In the genomic region with DNA sequence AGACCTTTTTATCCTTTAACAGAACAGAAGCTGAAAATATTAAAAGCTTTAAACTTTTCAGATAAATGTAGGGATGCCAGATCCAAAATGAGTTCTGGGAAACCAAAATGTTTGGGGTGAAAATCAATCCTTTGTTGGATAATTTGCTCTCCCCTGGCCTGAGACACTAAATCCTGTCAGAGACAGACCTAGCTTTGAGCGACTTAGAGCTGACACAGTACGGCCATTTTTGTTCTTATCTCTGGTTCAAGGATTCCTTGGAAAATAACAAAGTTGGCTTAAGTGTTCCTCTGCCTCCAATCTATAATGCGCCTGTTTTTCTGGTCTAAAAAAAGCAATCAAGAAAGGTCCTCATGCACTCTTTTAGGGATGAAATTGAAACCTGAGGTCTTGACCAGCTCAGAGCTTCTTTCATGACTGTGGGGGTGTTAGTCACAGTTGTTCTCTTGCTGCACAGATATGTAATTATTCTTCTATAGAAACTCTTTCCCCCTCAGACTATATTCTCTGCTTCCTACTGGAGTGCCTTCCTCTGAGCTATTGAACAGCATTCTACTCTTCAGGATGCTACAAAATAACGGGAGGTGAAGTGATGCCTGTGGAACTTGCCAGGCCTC, we compare ENCODE assay signal across 29 cellular contexts. TPM values are rescaled to one million over a fixed set of nuclear protein-coding genes. Genes with fewer than 3 reads are reported as not detected.
A peak's percentile ranks its signal among the peaks of the same experiment; 100 is the strongest.
DNase-seq lines count a peak whose midpoint lies in the region; ATAC-seq, FAIRE-seq and TF ChIP-seq lines count a peak whose summit lies in the region.
"Had no signal": no experiment of that assay in that cellular context is flagged by ENCODE, and none has a peak within 500 bp of the region (broad histone marks: within the 10 kb centered on the region; RNA-seq: fewer than 3 reads in every experiment).

No MANE protein-coding gene starts in this region.

- dilution Hi-C loops in IMR-90 (cut with HindIII; ENCODE audit: low sequenced_read_pairs, unreplicated experiment) = no loop called here

- H3K36me3 ChIP-seq in HepG2 (replicated peaks in 1 of 2; ENCODE audit: control insufficient read depth in 1 of 2, insufficient read depth in 2 of 2, low read length in 2 of 2) (no peaks in the 10 kb centered on the region), right lobe of liver (no peaks in the 10 kb centered on the region), IMR-90 (ENCODE audit: control insufficient read depth, insufficient read depth, low read length) (no peaks in the 10 kb centered on the region), hepatocyte (replicated peaks; ENCODE audit: insufficient read depth, low read depth) (no peaks in the 10 kb centered on the region), small intestine (ENCODE audit: control insufficient read depth in 2 of 2, insufficient read depth in 2 of 2, low read length in 2 of 2) (no peaks in the 10 kb centered on the region)
- H3K36me3 ChIP-seq: gastrocnemius medialis had no signal

- H3K9me3 ChIP-seq in HepG2 (ENCODE audit: low read length) (no peaks in the 10 kb centered on the region), right lobe of liver (no peaks in the 10 kb centered on the region), IMR-90 (ENCODE audit: control insufficient read depth, insufficient read depth, low read length) (no peaks in the 10 kb centered on the region), hepatocyte (ENCODE audit: low read depth) (no peaks in the 10 kb centered on the region), small intestine (ENCODE audit: control insufficient read depth, low read depth) (no peaks in the 10 kb centered on the region)
- H3K9me3 ChIP-seq: A549, gastrocnemius medialis, testis had no signal

- POLR2A ChIA-PET in HepG2 (lab: Yijun Ruan, JAX) = no interaction called here
- POLR2A ChIA-PET in IMR-90 (lab: Charles Lee; ENCODE audit: unreplicated experiment) = no interaction called here

- DNase-seq in HepG2 (ENCODE audit: low spot score) (no peak), right lobe of liver (no peak), IMR-90 (no peak), hepatocyte (ENCODE audit: low spot score) (peak; percentile 8), UCSD-AML1 (lab: John Stamatoyannopoulos, UW; ENCODE audit: unreplicated experiment) (no peak), small intestine (no peak)
- no peak for DNase-seq in stimulated activated effector memory CD8-positive, alpha-beta T cell treated with anti-CD3 and anti-CD28 coated beads, Interleukin-12 subunit alpha, Interleukin-12 subunit beta, amount 100 ng/mL, for 72 hours (ENCODE audit: low spot score in 2 of 2)
- DNase-seq: activated CD8-positive, alpha-beta T cell treated with anti-CD3 and anti-CD28 coated beads for 36 hours; activated naive CD4-positive, alpha-beta T cell treated with anti-CD3 and anti-CD28 coated beads, Interleukin-2, amount 50 U/mL, for 16 hours; amniotic stem cell; CD4-positive, alpha-beta T cell; kidney glomerular epithelial cell; NCI-H1694; NCI-H510A treated with DMSO at 0.1 percent for 48 hours; NK-92 treated with Interleukin-12 subunit alpha and Interleukin-12 subunit beta, amount 100 ng/mL, for 24 hours; PC-9; retina; SHP77; stimulated activated CD4-positive, alpha-beta T cell treated with anti-CD3 and anti-CD28 coated beads, Interleukin-1b, Interleukin-23, amount 100 ng/mL, for 48 hours; stimulated activated naive CD8-positive, alpha-beta T cell treated with anti-CD3 and anti-CD28 coated beads, Interleukin-15, Interleukin-2, amounts not matched to agents 100 U/mL and 50 U/mL, for 24 hours; testis had no signal

- no TSS peak for BruUV-seq in HepG2 (replicated peaks; lab: Mats Ljungman, UMichigan)
- no TSS peak for BruUV-seq in IMR-90 (replicated peaks; lab: Mats Ljungman, UMichigan)

- no peak overlapping the region for H3K14ac ChIP-seq in IMR-90 (replicated peaks; ENCODE audit: low read depth, low read length)

- WGBS in HepG2 (ENCODE audit: low lambda C conversion rate) = 62% methylated on average over 4 of the region's 4 CpGs
- 73% methylated on average over 4 of the region's 4 CpGs for WGBS in right lobe of liver (ENCODE audit: insufficient coverage, low coverage, low lambda C conversion rate, missing lambda C conversion rate)
- 100% methylated on average over 2 of the region's 4 CpGs; no CpG with 5 or more reads in 1 of the 2 experiments for WGBS in IMR-90 (ENCODE audit: extremely low coverage in 2 of 2, insufficient read length in 1 of 2), 2 experiments
- WGBS in hepatocyte (ENCODE audit: low lambda C conversion rate, missing lambda C conversion rate) = 50% methylated on average over 4 of the region's 4 CpGs
- 91 to 94% (median 93%) methylated on average over 4 of the region's 4 CpGs for WGBS in small intestine, 3 donors

- no peak overlapping the region for H2BK20ac ChIP-seq in IMR-90 (ENCODE audit: low read depth, low read length)

- FAIRE-seq in HepG2 (lab: Jason Lieb, UNC) (no peak), small intestine (lab: Jason Lieb, UNC) (no peak)
- FAIRE-seq: A549 had no signal

- no peak overlapping the region for H3K9ac ChIP-seq in HepG2 (ENCODE audit: insufficient read depth, low read depth, low read length)
- no peak overlapping the region for H3K9ac ChIP-seq in IMR-90 (ENCODE audit: low read depth, low read length)
- H3K9ac ChIP-seq: parathyroid adenoma had no signal

- H4K20me1 ChIP-seq in HepG2 (ENCODE audit: insufficient read depth, low read length) = no peaks in the 10 kb centered on the region
- H4K20me1 ChIP-seq in IMR-90 (ENCODE audit: insufficient read depth, low read length) = no peaks in the 10 kb centered on the region
- no peaks in the 10 kb centered on the region for H4K20me1 ChIP-seq in hepatocyte (ENCODE audit: insufficient read depth, poor library complexity, severe bottlenecking)

- no peaks in the 10 kb centered on the region for H3K9me2 ChIP-seq in hepatocyte (replicated peaks; ENCODE audit: insufficient read depth)

- H3K27ac Mint-ChIP-seq in stimulated activated effector memory CD8-positive, alpha-beta T cell treated with anti-CD3 and anti-CD28 coated beads, Interleukin-12 subunit alpha, Interleukin-12 subunit beta, amount 100 ng/mL, for 72 hours = no peak overlapping the region
- H3K27ac Mint-ChIP-seq: activated CD8-positive, alpha-beta T cell treated with anti-CD3 and anti-CD28 coated beads for 36 hours; CD4-positive, alpha-beta T cell had no signal

- H2AFZ ChIP-seq in HepG2 (ENCODE audit: low read length) (no peak overlapping the region), IMR-90 (replicated peaks; ENCODE audit: low read length, poor library complexity) (peak overlapping the region; percentile 14), hepatocyte (no peak overlapping the region)
- H2AFZ ChIP-seq: parathyroid adenoma, PC-9 had no signal

- H4K91ac ChIP-seq in IMR-90 (ENCODE audit: insufficient read depth, low read depth, low read length) = no peak overlapping the region

- TF ChIP-seq RAD21 in HepG2 (CRISPR knock-in tag; IDR thresholded peaks at IDR 0.05) = no peak
- no peak for TF ChIP-seq RAD21 in IMR-90 (IDR thresholded peaks at IDR 0.05; ENCODE audit: low read length)

- no peak overlapping the region for H3K4me3 ChIP-seq in HepG2 (replicated peaks in 1 of 3; ENCODE audit: insufficient read depth in 1 of 3, low read depth in 2 of 3, low read length in 3 of 3)
- H3K4me3 ChIP-seq in right lobe of liver = no peak overlapping the region
- H3K4me3 ChIP-seq in IMR-90 (ENCODE audit: insufficient read depth, low read depth, low read length) = no peak overlapping the region
- H3K4me3 ChIP-seq in hepatocyte = no peak overlapping the region
- H3K4me3 ChIP-seq in small intestine (ENCODE audit: low read depth in 1 of 2, low read length in 2 of 2) = no peak overlapping the region
- H3K4me3 ChIP-seq: A549, gastrocnemius medialis, lung, PC-9, testis had no signal

- no peak overlapping the region for H2AK9ac ChIP-seq in IMR-90 (replicated peaks; ENCODE audit: low read depth, low read length, poor library complexity)

- H3K4ac ChIP-seq in IMR-90 (ENCODE audit: low read depth, low read length) = no peak overlapping the region

- H4K8ac ChIP-seq in IMR-90 (ENCODE audit: low read depth in 2 of 2, low read length in 2 of 2) = no peak overlapping the region

- no peak overlapping the region for H2BK5ac ChIP-seq in IMR-90 (ENCODE audit: low read depth, low read length, poor library complexity, severe bottlenecking)

- H4K5ac ChIP-seq in IMR-90 (ENCODE audit: low read depth, low read length) = no peak overlapping the region

- H3K4me1 ChIP-seq in HepG2 (ENCODE audit: insufficient read depth, low read length) = peaks cover 6% of the 10 kb centered on the region; the same call in 1 of the 2 replicates
- H3K4me1 ChIP-seq in right lobe of liver = no peaks in the 10 kb centered on the region
- no peaks in the 10 kb centered on the region for H3K4me1 ChIP-seq in IMR-90 (ENCODE audit: control insufficient read depth, insufficient read depth, low read length)
- H3K4me1 ChIP-seq in hepatocyte (ENCODE audit: insufficient read depth) = no peaks in the 10 kb centered on the region
- H3K4me1 ChIP-seq in small intestine (ENCODE audit: control insufficient read depth in 2 of 2, insufficient read depth in 1 of 2, low read depth in 1 of 2, low read length in 1 of 2) = no peaks in the 10 kb centered on the region
- H3K4me1 ChIP-seq: A549, gastrocnemius medialis, parathyroid adenoma had no signal

- no peak overlapping the region for H2BK120ac ChIP-seq in IMR-90 (ENCODE audit: low read depth, low read length)

- no peaks in the 10 kb centered on the region for H3K9me1 ChIP-seq in IMR-90 (ENCODE audit: insufficient read depth, low read length)

- no peak overlapping the region for H3K23ac ChIP-seq in IMR-90 (ENCODE audit: low read depth, low read length)

- H3K4me2 ChIP-seq in HepG2 (ENCODE audit: low read depth, low read length) (no peak overlapping the region), IMR-90 (ENCODE audit: low read depth, low read length) (no peak overlapping the region), hepatocyte (peak overlapping the region; percentile 5)
- H3K4me2 ChIP-seq: A549, PC-9 had no signal

- TF ChIP-seq POLR2A in HepG2 (IDR thresholded peaks at IDR 0.05; ENCODE audit: insufficient read depth in 1 of 2, low read depth in 2 of 2, low read length in 2 of 2) (no peak), right lobe of liver (IDR thresholded peaks at IDR 0.05) (no peak), IMR-90 (IDR thresholded peaks at IDR 0.05; ENCODE audit: low read depth, low read length) (no peak)

- H3K4me3 Mint-ChIP-seq in stimulated activated effector memory CD8-positive, alpha-beta T cell treated with anti-CD3 and anti-CD28 coated beads, Interleukin-12 subunit alpha, Interleukin-12 subunit beta, amount 100 ng/mL, for 72 hours = no peak overlapping the region
- H3K4me3 Mint-ChIP-seq: activated CD8-positive, alpha-beta T cell treated with anti-CD3 and anti-CD28 coated beads for 36 hours; brain; CD4-positive, alpha-beta T cell had no signal

- H2AK5ac ChIP-seq in IMR-90 (ENCODE audit: low read depth, low read length) = no peak overlapping the region

- H3K36me3 Mint-ChIP-seq in stimulated activated effector memory CD8-positive, alpha-beta T cell treated with anti-CD3 and anti-CD28 coated beads, Interleukin-12 subunit alpha, Interleukin-12 subunit beta, amount 100 ng/mL, for 72 hours = no peaks in the 10 kb centered on the region
- H3K36me3 Mint-ChIP-seq: brain had no signal

- no peaks in the 10 kb centered on the region for H3K4me1 Mint-ChIP-seq in stimulated activated effector memory CD8-positive, alpha-beta T cell treated with anti-CD3 and anti-CD28 coated beads, Interleukin-12 subunit alpha, Interleukin-12 subunit beta, amount 100 ng/mL, for 72 hours

- H3K27me3 ChIP-seq in HepG2 (ENCODE audit: control insufficient read depth in 1 of 2, insufficient read depth in 2 of 2, low read length in 2 of 2) (peaks cover 5 to 37% of the 10 kb centered on the region in 2 experiments; a peak in 4 of 5 replicates), right lobe of liver (no peaks in the 10 kb centered on the region), IMR-90 (ENCODE audit: control insufficient read depth, insufficient read depth, low read length) (peaks cover 5% of the 10 kb centered on the region; the same call in 1 of the 2 replicates), hepatocyte (no peaks in the 10 kb centered on the region), small intestine (ENCODE audit: control insufficient read depth in 2 of 2, insufficient read depth in 2 of 2, low read length in 2 of 2) (no peaks in the 10 kb centered on the region)
- H3K27me3 ChIP-seq: gastrocnemius medialis, testis had no signal

- intact Hi-C loops in HepG2 (cut with micrococcal nuclease; ENCODE audit: unreplicated experiment) = no loop called here
- intact Hi-C loops in right lobe of liver (cut with DNase I) = no loop called here
- intact Hi-C loops in IMR-90 (cut with micrococcal nuclease) = no loop called here

- H3K56ac ChIP-seq in IMR-90 (ENCODE audit: extremely low read depth, insufficient read depth, low read length) = no peak overlapping the region

- H3K79me2 ChIP-seq in HepG2 (ENCODE audit: insufficient read depth, low read length) (no peaks in the 10 kb centered on the region), hepatocyte (no peaks in the 10 kb centered on the region)
- H3K79me2 ChIP-seq: parathyroid adenoma had no signal

- H3K79me1 ChIP-seq in IMR-90 (ENCODE audit: low read depth in 1 of 2, low read length in 2 of 2) = no peaks in the 10 kb centered on the region

- no peak for ATAC-seq in HepG2
- ATAC-seq in right lobe of liver = no peak
- no peak for ATAC-seq in IMR-90 (ENCODE audit: low read depth)
- no peak for ATAC-seq in stimulated activated effector memory CD8-positive, alpha-beta T cell treated with anti-CD3 and anti-CD28 coated beads, Interleukin-12 subunit alpha, Interleukin-12 subunit beta, amount 100 ng/mL, for 72 hours
- no peak for ATAC-seq in GM21526 (IDR thresholded peaks at IDR 0.05; ENCODE audit: low FRiP score, unreplicated experiment)
- ATAC-seq: A549; activated CD8-positive, alpha-beta T cell treated with anti-CD3 and anti-CD28 coated beads for 36 hours; HCT116; stimulated activated naive CD8-positive, alpha-beta T cell treated with anti-CD3 and anti-CD28 coated beads, Interleukin-15, Interleukin-2, amounts not matched to agents 100 U/mL and 50 U/mL, for 24 hours had no signal

- in situ Hi-C loops in HepG2 (cut with HindIII; ENCODE audit: extremely low pct_ligation_motif_present, low pct_unique_long_range_greater_than_20kb) = no loop called here
- in situ Hi-C loops in IMR-90 (cut with MboI; ENCODE audit: low sequenced_read_pairs) = no loop called here

- CTCF ChIA-PET in HepG2 (lab: Yijun Ruan, JAX; ENCODE audit: low intra/inter-chr PET ratio, low total read pairs) = no interaction called here
- CTCF ChIA-PET in IMR-90 (lab: Yijun Ruan, JAX) = no interaction called here

- H3K18ac ChIP-seq in IMR-90 (ENCODE audit: low read depth, low read length) = no peak overlapping the region

- peaks cover 7% of the 10 kb centered on the region for H3K9me3 Mint-ChIP-seq in stimulated activated effector memory CD8-positive, alpha-beta T cell treated with anti-CD3 and anti-CD28 coated beads, Interleukin-12 subunit alpha, Interleukin-12 subunit beta, amount 100 ng/mL, for 72 hours
- H3K9me3 Mint-ChIP-seq: activated CD8-positive, alpha-beta T cell treated with anti-CD3 and anti-CD28 coated beads for 36 hours; CD4-positive, alpha-beta T cell had no signal

- TF ChIP-seq CTCF in HepG2 (CRISPR knock-in tag; IDR thresholded peaks at IDR 0.05) (no peak), right lobe of liver (IDR thresholded peaks at IDR 0.05) (no peak), IMR-90 (conservative IDR thresholded peaks at IDR 0.05; ENCODE audit: low read depth, low read length) (no peak), hepatocyte (IDR thresholded peaks at IDR 0.05; ENCODE audit: poor library complexity) (no peak)

- H2BK15ac ChIP-seq in IMR-90 (ENCODE audit: low read depth, low read length) = no peak overlapping the region

- no peak overlapping the region for H3K27ac ChIP-seq in HepG2 (ENCODE audit: extremely low read length, insufficient read depth, low read length)
- no peak overlapping the region for H3K27ac ChIP-seq in right lobe of liver
- H3K27ac ChIP-seq in IMR-90 (ENCODE audit: insufficient read depth, low read length) = no peak overlapping the region
- peak overlapping the region; percentile 50 for H3K27ac ChIP-seq in hepatocyte
- H3K27ac ChIP-seq in small intestine (ENCODE audit: low read depth in 1 of 2, low read length in 1 of 2) = no peak overlapping the region
- H3K27ac ChIP-seq: A549, parathyroid adenoma, PC-9, testis had no signal

- TF ChIP-seq EP300 in HepG2 (IDR thresholded peaks at IDR 0.05; ENCODE audit: low read depth in 2 of 2, low read length in 2 of 2) = no peak
- no peak for TF ChIP-seq EP300 in HepG2 (CRISPR knock-in tag; IDR thresholded peaks at IDR 0.05; ENCODE audit: borderline replicate concordance)

RNA-seq across cellular contexts. Expression of gene EGLN3, which starts 52.3 kb away (rescaled TPM):
- 0.18 TPM in 2 replicates for total RNA-seq in HepG2 (2016; rRNA removed; fragmentation: Illumina TruSeq; extraction: Trizol)
- not detected in 2 replicates for total RNA-seq in HepG2 (2016; cell fraction: cytosol; rRNA removed; fragmentation: Illumina TruSeq; extraction: Trizol; ENCODE audit: low read depth)
- total RNA-seq in HepG2 (2016; cell fraction: insoluble cytoplasmic fraction; rRNA removed; fragmentation: Illumina TruSeq; extraction: Trizol) = 0.13 and 0.39 TPM in 2 replicates
- 0.07 and 0.12 TPM in 2 replicates for total RNA-seq in HepG2 (2016; cell fraction: membrane; rRNA removed; fragmentation: Illumina TruSeq; extraction: Trizol)
- not detected in 2 replicates for total RNA-seq in HepG2 (2016; cell fraction: nucleus; rRNA removed; fragmentation: Illumina TruSeq; extraction: Trizol)
- 27.3 and 30.1 TPM in 2 replicates for polyA plus RNA-seq in HepG2 (2011; rRNA removed)
- 13.7 and 27.8 TPM in 2 replicates for polyA plus RNA-seq in HepG2 (2011; cell fraction: cytosol; rRNA removed)
- 14.1 and 18.4 TPM in 2 replicates for polyA plus RNA-seq in HepG2 (2011; cell fraction: nucleus; rRNA removed)
- polyA plus RNA-seq in HepG2 (2012) = 89.8 and 101 TPM in 2 replicates
- polyA plus RNA-seq in HepG2 (2016; cell fraction: cytosol; fragmentation: Illumina TruSeq; extraction: Trizol; ENCODE audit: low read depth) = not detected in 2 replicates
- 0.11 and 0.19 TPM in 2 replicates for polyA plus RNA-seq in HepG2 (2016; cell fraction: insoluble cytoplasmic fraction; fragmentation: Illumina TruSeq; extraction: Trizol; ENCODE audit: low read depth)
- polyA plus RNA-seq in HepG2 (2016; cell fraction: membrane; fragmentation: Illumina TruSeq; extraction: Trizol; ENCODE audit: low read depth) = 0.17 TPM in 1 of 2 replicates, not detected in the other
- polyA plus RNA-seq in HepG2 (2016; cell fraction: nucleus; fragmentation: Illumina TruSeq; extraction: Trizol; ENCODE audit: insufficient read depth, low read depth) = not detected in 2 replicates
- 8.9 and 29.0 TPM in 2 replicates for polyA minus RNA-seq in HepG2 (2011; rRNA and poly(A)+ RNA removed; ENCODE audit: low replicate concordance)
- polyA minus RNA-seq in HepG2 (2011; cell fraction: cytosol; rRNA and poly(A)+ RNA removed) = 24.4 and 43.2 TPM in 2 replicates
- 23.8 and 49.0 TPM in 2 replicates for polyA minus RNA-seq in HepG2 (2011; cell fraction: nucleus; rRNA and poly(A)+ RNA removed)
- 10 to 100 TPM in 1 of 6 experiments, 1 to 10 TPM in 5; 1.9 to 25.4 (median 2.1) TPM for total RNA-seq in right lobe of liver
- under 0.01 and 0.28 TPM in 2 replicates for total RNA-seq in IMR-90 (2012; rRNA removed)
- polyA plus RNA-seq in IMR-90 (2012; rRNA removed) = 0.03 and 0.10 TPM in 2 replicates
- polyA plus RNA-seq in IMR-90 (2012; cell fraction: cytosol; rRNA removed) = 0.02 and 0.04 TPM in 2 replicates
- not detected in 2 replicates for polyA plus RNA-seq in IMR-90 (2012; cell fraction: nucleus; rRNA removed; ENCODE audit: low replicate concordance)
- 11.9 and 12.8 TPM in 2 replicates for total RNA-seq in hepatocyte
- polyA plus RNA-seq in hepatocyte = 14.9 and 17.2 TPM in 2 replicates
- 10 to 100 TPM; 17.6 to 40.5 (median 33.3) TPM for polyA plus RNA-seq in small intestine
- polyA plus RNA-seq: neural cell had no signal
